1 cellular context compared by ENCODE assay signal in the genomic region with DNA sequence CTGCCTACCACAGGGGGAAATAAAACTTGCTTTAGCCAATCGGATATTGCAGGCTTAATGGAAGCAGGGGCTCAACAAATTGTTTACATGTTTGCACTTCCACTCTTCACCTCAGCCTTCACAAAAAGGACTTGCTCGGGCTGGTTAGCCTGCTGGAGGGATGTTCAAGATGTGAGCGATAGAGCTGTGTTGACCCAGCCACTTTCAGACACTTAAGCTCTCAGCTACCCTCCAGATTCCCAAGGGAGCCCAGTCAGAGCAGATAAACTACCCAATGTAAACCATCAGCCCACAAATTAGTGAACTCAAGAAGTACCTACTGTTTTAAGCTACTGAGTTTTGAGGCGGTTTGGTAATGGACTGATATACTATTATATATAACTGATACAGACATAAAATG.
TF ChIP-seq lines count a peak whose summit lies in the region.

No MANE protein-coding gene starts in this region.

TF ChIP-seq in GM12878, 131 proteins besides CTCF, POLR2A, EP300 and RAD21 (continued from another document):
- TF ChIP-seq, protein P1, sequence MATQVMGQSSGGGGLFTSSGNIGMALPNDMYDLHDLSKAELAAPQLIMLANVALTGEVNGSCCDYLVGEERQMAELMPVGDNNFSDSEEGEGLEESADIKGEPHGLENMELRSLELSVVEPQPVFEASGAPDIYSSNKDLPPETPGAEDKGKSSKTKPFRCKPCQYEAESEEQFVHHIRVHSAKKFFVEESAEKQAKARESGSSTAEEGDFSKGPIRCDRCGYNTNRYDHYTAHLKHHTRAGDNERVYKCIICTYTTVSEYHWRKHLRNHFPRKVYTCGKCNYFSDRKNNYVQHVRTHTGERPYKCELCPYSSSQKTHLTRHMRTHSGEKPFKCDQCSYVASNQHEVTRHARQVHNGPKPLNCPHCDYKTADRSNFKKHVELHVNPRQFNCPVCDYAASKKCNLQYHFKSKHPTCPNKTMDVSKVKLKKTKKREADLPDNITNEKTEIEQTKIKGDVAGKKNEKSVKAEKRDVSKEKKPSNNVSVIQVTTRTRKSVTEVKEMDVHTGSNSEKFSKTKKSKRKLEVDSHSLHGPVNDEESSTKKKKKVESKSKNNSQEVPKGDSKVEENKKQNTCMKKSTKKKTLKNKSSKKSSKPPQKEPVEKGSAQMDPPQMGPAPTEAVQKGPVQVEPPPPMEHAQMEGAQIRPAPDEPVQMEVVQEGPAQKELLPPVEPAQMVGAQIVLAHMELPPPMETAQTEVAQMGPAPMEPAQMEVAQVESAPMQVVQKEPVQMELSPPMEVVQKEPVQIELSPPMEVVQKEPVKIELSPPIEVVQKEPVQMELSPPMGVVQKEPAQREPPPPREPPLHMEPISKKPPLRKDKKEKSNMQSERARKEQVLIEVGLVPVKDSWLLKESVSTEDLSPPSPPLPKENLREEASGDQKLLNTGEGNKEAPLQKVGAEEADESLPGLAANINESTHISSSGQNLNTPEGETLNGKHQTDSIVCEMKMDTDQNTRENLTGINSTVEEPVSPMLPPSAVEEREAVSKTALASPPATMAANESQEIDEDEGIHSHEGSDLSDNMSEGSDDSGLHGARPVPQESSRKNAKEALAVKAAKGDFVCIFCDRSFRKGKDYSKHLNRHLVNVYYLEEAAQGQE (IDR thresholded peaks at IDR 0.05; ENCODE audit: low read depth, low read length), result no peak
- TF ChIP-seq MEF2A (IDR thresholded peaks at IDR 0.05; ENCODE audit: insufficient read depth, low read depth, low read length) (no peak), TAF1 (IDR thresholded peaks at IDR 0.05; ENCODE audit: borderline replicate concordance, low read depth, low read length) (no peak), SIN3A (IDR thresholded peaks at IDR 0.05; ENCODE audit: low read depth, low read length) (no peak), TCF12 (IDR thresholded peaks at IDR 0.05; ENCODE audit: low read depth, low read length) (no peak), RBBP5 (conservative IDR thresholded peaks at IDR 0.05) (no peak), NFYA (IDR thresholded peaks at IDR 0.05; ENCODE audit: borderline replicate concordance, low read depth, low read length) (no peak), TARDBP (IDR thresholded peaks at IDR 0.05; ENCODE audit: borderline replicate concordance) (no peak), MXI1 (IDR thresholded peaks at IDR 0.05; ENCODE audit: low read depth, low read length) (no peak), NR2C2 (IDR thresholded peaks at IDR 0.05; ENCODE audit: borderline replicate concordance, control insufficient read depth, insufficient read length, low read depth) (no peak), POU2F2 (IDR thresholded peaks at IDR 0.05; ENCODE audit: borderline replicate concordance, low read depth, low read length) (no peak), YBX1 (IDR thresholded peaks at IDR 0.05) (no peak), NFIC (IDR thresholded peaks at IDR 0.05; ENCODE audit: low read depth, low read length) (no peak)
- TF ChIP-seq, protein P2, sequence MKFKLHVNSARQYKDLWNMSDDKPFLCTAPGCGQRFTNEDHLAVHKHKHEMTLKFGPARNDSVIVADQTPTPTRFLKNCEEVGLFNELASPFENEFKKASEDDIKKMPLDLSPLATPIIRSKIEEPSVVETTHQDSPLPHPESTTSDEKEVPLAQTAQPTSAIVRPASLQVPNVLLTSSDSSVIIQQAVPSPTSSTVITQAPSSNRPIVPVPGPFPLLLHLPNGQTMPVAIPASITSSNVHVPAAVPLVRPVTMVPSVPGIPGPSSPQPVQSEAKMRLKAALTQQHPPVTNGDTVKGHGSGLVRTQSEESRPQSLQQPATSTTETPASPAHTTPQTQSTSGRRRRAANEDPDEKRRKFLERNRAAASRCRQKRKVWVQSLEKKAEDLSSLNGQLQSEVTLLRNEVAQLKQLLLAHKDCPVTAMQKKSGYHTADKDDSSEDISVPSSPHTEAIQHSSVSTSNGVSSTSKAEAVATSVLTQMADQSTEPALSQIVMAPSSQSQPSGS (IDR thresholded peaks at IDR 0.05; ENCODE audit: low read length), result no peak
- TF ChIP-seq, protein P3, sequence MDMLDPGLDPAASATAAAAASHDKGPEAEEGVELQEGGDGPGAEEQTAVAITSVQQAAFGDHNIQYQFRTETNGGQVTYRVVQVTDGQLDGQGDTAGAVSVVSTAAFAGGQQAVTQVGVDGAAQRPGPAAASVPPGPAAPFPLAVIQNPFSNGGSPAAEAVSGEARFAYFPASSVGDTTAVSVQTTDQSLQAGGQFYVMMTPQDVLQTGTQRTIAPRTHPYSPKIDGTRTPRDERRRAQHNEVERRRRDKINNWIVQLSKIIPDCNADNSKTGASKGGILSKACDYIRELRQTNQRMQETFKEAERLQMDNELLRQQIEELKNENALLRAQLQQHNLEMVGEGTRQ (IDR thresholded peaks at IDR 0.05; ENCODE audit: borderline replicate concordance, low read depth, low read length), result no peak
- TF ChIP-seq, protein P4, sequence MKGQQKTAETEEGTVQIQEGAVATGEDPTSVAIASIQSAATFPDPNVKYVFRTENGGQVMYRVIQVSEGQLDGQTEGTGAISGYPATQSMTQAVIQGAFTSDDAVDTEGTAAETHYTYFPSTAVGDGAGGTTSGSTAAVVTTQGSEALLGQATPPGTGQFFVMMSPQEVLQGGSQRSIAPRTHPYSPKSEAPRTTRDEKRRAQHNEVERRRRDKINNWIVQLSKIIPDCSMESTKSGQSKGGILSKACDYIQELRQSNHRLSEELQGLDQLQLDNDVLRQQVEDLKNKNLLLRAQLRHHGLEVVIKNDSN (IDR thresholded peaks at IDR 0.05; ENCODE audit: borderline replicate concordance, extremely low read length, insufficient read depth, low read depth, low read length), result no peak
- TF ChIP-seq, protein P5, sequence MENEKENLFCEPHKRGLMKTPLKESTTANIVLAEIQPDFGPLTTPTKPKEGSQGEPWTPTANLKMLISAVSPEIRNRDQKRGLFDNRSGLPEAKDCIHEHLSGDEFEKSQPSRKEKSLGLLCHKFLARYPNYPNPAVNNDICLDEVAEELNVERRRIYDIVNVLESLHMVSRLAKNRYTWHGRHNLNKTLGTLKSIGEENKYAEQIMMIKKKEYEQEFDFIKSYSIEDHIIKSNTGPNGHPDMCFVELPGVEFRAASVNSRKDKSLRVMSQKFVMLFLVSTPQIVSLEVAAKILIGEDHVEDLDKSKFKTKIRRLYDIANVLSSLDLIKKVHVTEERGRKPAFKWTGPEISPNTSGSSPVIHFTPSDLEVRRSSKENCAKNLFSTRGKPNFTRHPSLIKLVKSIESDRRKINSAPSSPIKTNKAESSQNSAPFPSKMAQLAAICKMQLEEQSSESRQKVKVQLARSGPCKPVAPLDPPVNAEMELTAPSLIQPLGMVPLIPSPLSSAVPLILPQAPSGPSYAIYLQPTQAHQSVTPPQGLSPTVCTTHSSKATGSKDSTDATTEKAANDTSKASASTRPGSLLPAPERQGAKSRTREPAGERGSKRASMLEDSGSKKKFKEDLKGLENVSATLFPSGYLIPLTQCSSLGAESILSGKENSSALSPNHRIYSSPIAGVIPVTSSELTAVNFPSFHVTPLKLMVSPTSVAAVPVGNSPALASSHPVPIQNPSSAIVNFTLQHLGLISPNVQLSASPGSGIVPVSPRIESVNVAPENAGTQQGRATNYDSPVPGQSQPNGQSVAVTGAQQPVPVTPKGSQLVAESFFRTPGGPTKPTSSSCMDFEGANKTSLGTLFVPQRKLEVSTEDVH (IDR thresholded peaks at IDR 0.05; ENCODE audit: low read depth, partially characterized antibody), result no peak
